In genomic region chr2:46337208-46337994, GRCh38 we compare ENCODE assay signal across 11 cellular contexts. TPM values are rescaled to one million over a fixed set of nuclear protein-coding genes. Genes with fewer than 3 reads are reported as not detected.
A peak's percentile ranks its signal among the peaks of the same experiment; 100 is the strongest.
DNase-seq lines count a peak whose midpoint lies in the region; ATAC-seq and TF ChIP-seq lines count a peak whose summit lies in the region.
"Had no signal": no experiment of that assay in that cellular context is flagged by ENCODE, and none has a peak within 500 bp of the region (broad histone marks: within the 10 kb centered on the region; RNA-seq: fewer than 3 reads in every experiment).

No MANE protein-coding gene starts in this region.

- intact Hi-C loops in left ventricle myocardium inferior (cut with micrococcal nuclease): no loop called here
- intact Hi-C loops in left cardiac atrium (cut with DNase I): no loop called here
- intact Hi-C loops in upper lobe of right lung (cut with DNase I): no loop called here

- no peaks in the 10 kb centered on the region for H3K27me3 ChIP-seq in left ventricle myocardium inferior (ENCODE audit: low read depth)
- H3K27me3 ChIP-seq in muscle layer of duodenum (ENCODE audit: low read depth, low read length): no peaks in the 10 kb centered on the region
- no peaks in the 10 kb centered on the region for H3K27me3 ChIP-seq in upper lobe of right lung
- no peaks in the 10 kb centered on the region for H3K27me3 ChIP-seq in H7 (ENCODE audit: control insufficient read depth, insufficient read depth, low read length)
- H3K27me3 ChIP-seq: SJSA1 had no signal

- H3K4me3 ChIP-seq in left ventricle myocardium inferior (peak overlapping the region; percentile 5), muscle layer of duodenum (ENCODE audit: low read depth in 1 of 2, low read length in 2 of 2) (no peak overlapping the region), upper lobe of right lung (no peak overlapping the region), H7 (ENCODE audit: insufficient read depth, low read depth, low read length) (no peak overlapping the region)
- H3K4me3 ChIP-seq: SJSA1 had no signal

- no peaks in the 10 kb centered on the region for H3K36me3 ChIP-seq in left ventricle myocardium inferior
- H3K36me3 ChIP-seq in muscle layer of duodenum (ENCODE audit: control insufficient read depth in 1 of 2, insufficient read depth in 2 of 2, low read length in 2 of 2): peaks cover 0 to 4% of the 10 kb centered on the region in 2 donors
- no peaks in the 10 kb centered on the region for H3K36me3 ChIP-seq in upper lobe of right lung
- no peaks in the 10 kb centered on the region for H3K36me3 ChIP-seq in H7 (replicated peaks; ENCODE audit: control insufficient read depth, insufficient read depth, low read length)
- H3K36me3 ChIP-seq: SJSA1 had no signal

- no peak for ATAC-seq in left cardiac atrium
- no peak for ATAC-seq in upper lobe of right lung

- no peak for DNase-seq in left ventricle myocardium inferior
- DNase-seq in left cardiac atrium: no peak
- DNase-seq in cerebellar cortex (ENCODE audit: low spot score): peak; percentile 86
- no peak for DNase-seq in upper lobe of right lung
- DNase-seq in H7: no peak
- no peak for DNase-seq in HT-29 (ENCODE audit: low spot score)
- DNase-seq in DMS153 (lab: John Stamatoyannopoulos, UW): no peak
- DNase-seq: H9, Kasumi-1 had no signal

- H3K9me3 ChIP-seq in left ventricle myocardium inferior (replicated peaks): no peaks in the 10 kb centered on the region
- no peaks in the 10 kb centered on the region for H3K9me3 ChIP-seq in muscle layer of duodenum (ENCODE audit: control insufficient read depth in 1 of 2, low read length in 2 of 2)
- H3K9me3 ChIP-seq in upper lobe of right lung: no peaks in the 10 kb centered on the region
- H3K9me3 ChIP-seq: SJSA1 had no signal

- TF ChIP-seq CTCF in left ventricle myocardium inferior (IDR thresholded peaks at IDR 0.05; ENCODE audit: borderline replicate concordance): no peak
- no peak for TF ChIP-seq CTCF in upper lobe of right lung (IDR thresholded peaks at IDR 0.05)

- H3K4me1 ChIP-seq in left ventricle myocardium inferior (peaks cover 100% of the 10 kb centered on the region), muscle layer of duodenum (ENCODE audit: control insufficient read depth in 1 of 2, insufficient read depth in 2 of 2, low read length in 2 of 2) (peaks cover 19 to 36% of the 10 kb centered on the region in 2 donors), upper lobe of right lung (peaks cover 94% of the 10 kb centered on the region)

- peak overlapping the region; percentile 87 for H3K27ac ChIP-seq in left ventricle myocardium inferior (replicated peaks)
- peak overlapping the region; percentile 81 for H3K27ac ChIP-seq in muscle layer of duodenum (ENCODE audit: low read length)
- H3K27ac ChIP-seq in upper lobe of right lung: peak overlapping the region; percentile 79
- H3K27ac ChIP-seq: SJSA1 had no signal

RNA-seq across cellular contexts. Expression of gene EPAS1, which starts 40.2 kb away (rescaled TPM):
- total RNA-seq in left ventricle myocardium inferior: 205 TPM
- 100 to 1,000 TPM; 262 to 377 TPM for total RNA-seq in left cardiac atrium
- total RNA-seq in upper lobe of right lung: 1,593 TPM
- 0.94 and 2.2 TPM in 2 replicates for total RNA-seq in H7 (2014; rRNA removed; shearing (Covaris generic))
- 20.7 and 24.0 TPM in 2 replicates for total RNA-seq in HT-29 (2014; rRNA removed; shearing (Covaris generic))
